ENCODE assay signal across 2 cellular contexts in the genomic region with DNA sequence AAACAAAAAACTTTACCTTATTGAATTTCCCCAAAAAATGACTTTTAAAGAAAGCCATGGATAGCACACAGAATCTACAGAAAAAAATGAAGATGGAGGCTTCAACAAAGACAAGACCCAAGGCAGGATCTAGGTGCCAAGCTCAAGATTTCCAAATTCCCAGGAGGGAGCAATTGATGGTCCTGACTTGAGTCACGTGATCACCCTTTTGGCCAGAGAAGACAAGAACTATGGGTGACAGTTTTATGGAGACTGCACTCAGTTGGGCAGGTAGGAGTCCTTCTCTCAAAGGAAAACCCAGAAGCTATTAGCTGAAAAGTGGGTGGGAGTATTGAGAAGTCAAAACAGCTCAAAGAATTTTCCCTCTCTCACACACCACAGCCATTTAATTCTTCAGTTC.
TF ChIP-seq lines count a peak whose summit lies in the region.

No MANE protein-coding gene starts in this region.

TF ChIP-seq in IMR-90, 13 proteins besides CTCF, POLR2A, EP300 and RAD21:
- TF ChIP-seq CHD1 (IDR thresholded peaks at IDR 0.05; ENCODE audit: low read depth, low read length) (no peak), CEBPB (IDR thresholded peaks at IDR 0.05; ENCODE audit: low read depth, low read length) (no peak)
- TF ChIP-seq, protein P1, sequence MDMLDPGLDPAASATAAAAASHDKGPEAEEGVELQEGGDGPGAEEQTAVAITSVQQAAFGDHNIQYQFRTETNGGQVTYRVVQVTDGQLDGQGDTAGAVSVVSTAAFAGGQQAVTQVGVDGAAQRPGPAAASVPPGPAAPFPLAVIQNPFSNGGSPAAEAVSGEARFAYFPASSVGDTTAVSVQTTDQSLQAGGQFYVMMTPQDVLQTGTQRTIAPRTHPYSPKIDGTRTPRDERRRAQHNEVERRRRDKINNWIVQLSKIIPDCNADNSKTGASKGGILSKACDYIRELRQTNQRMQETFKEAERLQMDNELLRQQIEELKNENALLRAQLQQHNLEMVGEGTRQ (IDR thresholded peaks at IDR 0.05; ENCODE audit: low read depth, low read length) = 0 out of 2 replicates have a peak, but pooled peaks have one; percentile 23

TF ChIP-seq in K562, 482 proteins besides CTCF, POLR2A, EP300 and RAD21:
- TF ChIP-seq, protein P1 (CRISPR knock-in tag; IDR thresholded peaks at IDR 0.05) = peak; percentile 38
- TF ChIP-seq RAD51 (IDR thresholded peaks at IDR 0.05; ENCODE audit: borderline replicate concordance, low read depth) (peak; percentile 67; the same call in 1 of the 2 replicates), MEF2A (IDR thresholded peaks at IDR 0.05; ENCODE audit: control insufficient read depth, low read depth, low read length) (no peak), MTA3 (IDR thresholded peaks at IDR 0.05; ENCODE audit: borderline replicate concordance) (no peak), SMAD3 (CRISPR knock-in tag; conservative IDR thresholded peaks at IDR 0.05) (no peak), RFX5 (IDR thresholded peaks at IDR 0.05; ENCODE audit: low read depth, low read length) (no peak), ZNF561 (CRISPR knock-in tag; conservative IDR thresholded peaks at IDR 0.05) (no peak)
- TF ChIP-seq, protein P2, sequence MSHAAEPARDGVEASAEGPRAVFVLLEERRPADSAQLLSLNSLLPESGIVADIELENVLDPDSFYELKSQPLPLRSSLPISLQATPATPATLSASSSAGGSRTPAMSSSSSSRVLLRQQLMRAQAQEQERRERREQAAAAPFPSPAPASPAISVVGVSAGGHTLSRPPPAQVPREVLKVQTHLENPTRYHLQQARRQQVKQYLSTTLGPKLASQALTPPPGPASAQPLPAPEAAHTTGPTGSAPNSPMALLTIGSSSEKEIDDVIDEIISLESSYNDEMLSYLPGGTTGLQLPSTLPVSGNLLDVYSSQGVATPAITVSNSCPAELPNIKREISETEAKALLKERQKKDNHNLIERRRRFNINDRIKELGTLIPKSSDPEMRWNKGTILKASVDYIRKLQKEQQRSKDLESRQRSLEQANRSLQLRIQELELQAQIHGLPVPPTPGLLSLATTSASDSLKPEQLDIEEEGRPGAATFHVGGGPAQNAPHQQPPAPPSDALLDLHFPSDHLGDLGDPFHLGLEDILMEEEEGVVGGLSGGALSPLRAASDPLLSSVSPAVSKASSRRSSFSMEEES (CRISPR knock-in tag; IDR thresholded peaks at IDR 0.05) = peak; percentile 91
- TF ChIP-seq, protein P3, sequence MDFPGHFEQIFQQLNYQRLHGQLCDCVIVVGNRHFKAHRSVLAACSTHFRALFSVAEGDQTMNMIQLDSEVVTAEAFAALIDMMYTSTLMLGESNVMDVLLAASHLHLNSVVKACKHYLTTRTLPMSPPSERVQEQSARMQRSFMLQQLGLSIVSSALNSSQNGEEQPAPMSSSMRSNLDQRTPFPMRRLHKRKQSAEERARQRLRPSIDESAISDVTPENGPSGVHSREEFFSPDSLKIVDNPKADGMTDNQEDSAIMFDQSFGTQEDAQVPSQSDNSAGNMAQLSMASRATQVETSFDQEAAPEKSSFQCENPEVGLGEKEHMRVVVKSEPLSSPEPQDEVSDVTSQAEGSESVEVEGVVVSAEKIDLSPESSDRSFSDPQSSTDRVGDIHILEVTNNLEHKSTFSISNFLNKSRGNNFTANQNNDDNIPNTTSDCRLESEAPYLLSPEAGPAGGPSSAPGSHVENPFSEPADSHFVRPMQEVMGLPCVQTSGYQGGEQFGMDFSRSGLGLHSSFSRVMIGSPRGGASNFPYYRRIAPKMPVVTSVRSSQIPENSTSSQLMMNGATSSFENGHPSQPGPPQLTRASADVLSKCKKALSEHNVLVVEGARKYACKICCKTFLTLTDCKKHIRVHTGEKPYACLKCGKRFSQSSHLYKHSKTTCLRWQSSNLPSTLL (IDR thresholded peaks at IDR 0.05) = no peak
